ENCODE assay signal across 3 cellular contexts in genomic region chrX:140586951-140587350, GRCh38.
"Had no signal": no experiment of that assay in that cellular context is flagged by ENCODE, and none has a peak within 500 bp of the region (broad histone marks: within the 10 kb centered on the region; RNA-seq: fewer than 3 reads in every experiment).

No MANE protein-coding gene starts in this region.

- ATAC-seq: GM12878 had no signal

- DNase-seq: GDM1, GF-D8 had no signal
